In genomic region chr18:49815927-49816326, GRCh38 we compare ENCODE assay signal across 24 cellular contexts.
"Had no signal": no experiment of that assay in that cellular context is flagged by ENCODE, and none has a peak within 500 bp of the region (broad histone marks: within the 10 kb centered on the region; RNA-seq: fewer than 3 reads in every experiment).

No MANE protein-coding gene starts in this region.

- H3K27me3 ChIP-seq: brain microvascular endothelial cell, colonic mucosa, gastrocnemius medialis, neural progenitor cell, testis, upper lobe of left lung had no signal

- H3K36me3 ChIP-seq: brain microvascular endothelial cell, colonic mucosa, gastrocnemius medialis, left ventricle myocardium inferior, neural progenitor cell, upper lobe of left lung had no signal

- H3K4me1 ChIP-seq: colonic mucosa, testis had no signal

- H3K4me3 ChIP-seq: colonic mucosa, gastrocnemius medialis, left ventricle myocardium inferior, neural progenitor cell, psoas muscle, testis, upper lobe of left lung had no signal

- H2AFZ ChIP-seq: neural progenitor cell had no signal

- H3K9ac ChIP-seq: neural progenitor cell, SK-N-SH had no signal

- H3K27ac ChIP-seq: brain microvascular endothelial cell, colonic mucosa, gastrocnemius medialis, left ventricle myocardium inferior, neural progenitor cell, psoas muscle, testis, upper lobe of left lung had no signal

- H3K9me3 ChIP-seq: colonic mucosa, gastrocnemius medialis, left ventricle myocardium inferior, psoas muscle, SK-N-SH, testis, upper lobe of left lung had no signal

- H3K9me3 Mint-ChIP-seq: central memory CD8-positive, alpha-beta T cell; neural progenitor cell; WTC11 had no signal

- H3K4me3 Mint-ChIP-seq: WTC11 had no signal

- H3K27ac Mint-ChIP-seq: neural progenitor cell, WTC11 had no signal

- H3K27me3 Mint-ChIP-seq: central memory CD8-positive, alpha-beta T cell had no signal

- H3K4me2 ChIP-seq: neural progenitor cell, SK-N-SH had no signal

- ATAC-seq: gastrocnemius medialis, psoas muscle, right cardiac atrium, WTC11 had no signal

- DNase-seq: activated CD4-positive, alpha-beta T cell treated with anti-CD3 and anti-CD28 coated beads for 4 hours; activated CD8-positive, alpha-beta memory T cell treated with anti-CD3 and anti-CD28 coated beads for 24 hours; activated CD8-positive, alpha-beta memory T cell treated with anti-CD3 and anti-CD28 coated beads, Interleukin-2, amount 50 U/mL, for 48 hours; activated naive CD4-positive, alpha-beta T cell; aorta; brain microvascular endothelial cell; colonic mucosa; gastrocnemius medialis; head of caudate nucleus; kidney; left ventricle myocardium inferior; mammary epithelial cell; midbrain; psoas muscle; right cardiac atrium; SK-N-SH; stimulated activated CD4-positive, alpha-beta T cell treated with anti-CD3 and anti-CD28 coated beads, Interleukin-4, amount 100 ng/mL, for 1 hour; testis; upper lobe of left lung had no signal

- FAIRE-seq: endometrium, kidney, TTC549 had no signal
